In genomic region chr11:132064987-132065620, GRCh38 we compare ENCODE assay signal across 12 cellular contexts.
DNase-seq lines count a peak whose midpoint lies in the region; ATAC-seq and TF ChIP-seq lines count a peak whose summit lies in the region.
"Had no signal": no experiment of that assay in that cellular context is flagged by ENCODE, and none has a peak within 500 bp of the region (broad histone marks: within the 10 kb centered on the region; RNA-seq: fewer than 3 reads in every experiment).

No MANE protein-coding gene starts in this region.

- POLR2A ChIA-PET in AG04449 (lab: Yijun Ruan, JAX): interaction anchor here (0.6 to 1.2 kb wide), 9 partner anchors 10 to 384 kb away, joined by 3 to 24 read pairs (median 4); no protein-coding TSS in a partner anchor

- H3K4me3 ChIP-seq in AG04449 (ENCODE audit: low read depth, low read length): no peak overlapping the region
- H3K4me3 ChIP-seq: skin epidermis had no signal

- TF ChIP-seq CTCF in AG04449 (IDR thresholded peaks at IDR 0.05; ENCODE audit: insufficient read depth, low read length, missing control alignments): no peak

- CTCF ChIA-PET in AG04449 (lab: Yijun Ruan, JAX): interaction anchor here (1.1 kb wide), 1 partner anchor 62 kb away, joined by 4 read pairs; no protein-coding TSS in a partner anchor

- DNase-seq in AG04449 (ENCODE audit: low read depth, low spot score) (peak; percentile 100), M059J (ENCODE audit: low read depth) (peak; percentile 90), brain pericyte (ENCODE audit: low read depth, low spot score) (peak; percentile 42), left kidney (ENCODE audit: low read depth, low spot score) (peak; percentile 86), NCI-H1092 treated with DMSO at 0.1 percent for 48 hours (lab: John Stamatoyannopoulos, UW) (no peak), SIG-M5 treated with dmso at 0.1 percent for 504 hours (lab: John Stamatoyannopoulos, UW; ENCODE audit: unreplicated experiment) (no peak)
- DNase-seq: activated T-cell treated with anti-CD3 and anti-CD28 coated beads, Interleukin-2, amount 50 U/mL, for 48 hours; left cardiac atrium; NCI-H2029 had no signal

- ATAC-seq in GM21619 (IDR thresholded peaks at IDR 0.05; ENCODE audit: unreplicated experiment): no peak
- ATAC-seq in HG02852 (IDR thresholded peaks at IDR 0.05; ENCODE audit: unreplicated experiment): no peak

Comparison
In these comparisons a context has a peak if more than half of its experiments do, and no peak if none do; other contexts are left out.
1. DNase-seq: peak in AG04449 (single experiment), M059J (single experiment), brain pericyte (single experiment) and left kidney (single experiment); none in NCI-H1092 treated with DMSO at 0.1 percent for 48 hours (single experiment) and SIG-M5 treated with dmso at 0.1 percent for 504 hours (single experiment).